24 cellular contexts compared by ENCODE assay signal in genomic region chr9:73053543-73053942, GRCh38.
DNase-seq lines count a peak whose midpoint lies in the region; ATAC-seq, FAIRE-seq and TF ChIP-seq lines count a peak whose summit lies in the region.
"Had no signal": no experiment of that assay in that cellular context is flagged by ENCODE, and none has a peak within 500 bp of the region (broad histone marks: within the 10 kb centered on the region; RNA-seq: fewer than 3 reads in every experiment).

No MANE protein-coding gene starts in this region.

- H3K9me1 ChIP-seq in K562 (ENCODE audit: control insufficient read depth, insufficient read depth, low read length) = no peaks in the 10 kb centered on the region

- FAIRE-seq in HepG2 (lab: Jason Lieb, UNC) (no peak), K562 (lab: Jason Lieb, UNC) (no peak)
- FAIRE-seq: A204.1, GM12891, GM18507 had no signal

- H4K20me1 ChIP-seq in HepG2 (ENCODE audit: insufficient read depth, low read length) (no peaks in the 10 kb centered on the region), K562 (replicated peaks; ENCODE audit: control insufficient read depth, insufficient read depth, low read length) (no peaks in the 10 kb centered on the region)

- BruUV-seq in HepG2 (replicated peaks; lab: Mats Ljungman, UMichigan) (no TSS peak), K562 (replicated peaks; lab: Mats Ljungman, UMichigan) (no TSS peak)

- H3K27me3 ChIP-seq in liver (ENCODE audit: control insufficient read depth in 4 of 4, insufficient read depth in 4 of 4, low read length in 3 of 4) (no peaks in the 10 kb centered on the region), HepG2 (ENCODE audit: control insufficient read depth in 1 of 2, insufficient read depth in 2 of 2, low read length in 2 of 2) (no peaks in the 10 kb centered on the region), K562 (ENCODE audit: control insufficient read depth in 2 of 2, insufficient read depth in 2 of 2, low read length in 2 of 2) (no peaks in the 10 kb centered on the region), right lobe of liver (no peaks in the 10 kb centered on the region)
- H3K27me3 ChIP-seq: BE2C had no signal

- CTCF ChIA-PET in HepG2 (lab: Yijun Ruan, JAX; ENCODE audit: low intra/inter-chr PET ratio, low total read pairs) (no interaction called here), K562 (lab: Yijun Ruan, JAX; ENCODE audit: low intra/inter-chr PET ratio) (no interaction called here)

- no peaks in the 10 kb centered on the region for H3K9me3 ChIP-seq in liver (ENCODE audit: control insufficient read depth in 4 of 4, low read length in 3 of 4)
- no peaks in the 10 kb centered on the region for H3K9me3 ChIP-seq in HepG2 (ENCODE audit: low read length)
- no peaks in the 10 kb centered on the region for H3K9me3 ChIP-seq in K562 (replicated peaks; ENCODE audit: control insufficient read depth, insufficient read depth, low read depth, low read length)
- no peaks in the 10 kb centered on the region for H3K9me3 ChIP-seq in right lobe of liver
- H3K9me3 ChIP-seq: BE2C had no signal

- TF ChIP-seq CTCF in liver (IDR thresholded peaks at IDR 0.05; ENCODE audit: low read depth, low read length, missing input control) (no peak), HepG2 (CRISPR knock-in tag; IDR thresholded peaks at IDR 0.05) (no peak), K562 (IDR thresholded peaks at IDR 0.05 in 2 of 3, conservative IDR thresholded peaks at IDR 0.05 in 1 of 3; ENCODE audit: insufficient read depth in 2 of 3, low read depth in 1 of 3, low read length in 3 of 3) (no peak), right lobe of liver (IDR thresholded peaks at IDR 0.05) (no peak)

- intact Hi-C loops in HepG2 (cut with micrococcal nuclease; ENCODE audit: unreplicated experiment) (no loop called here), K562 (cut with micrococcal nuclease) (no loop called here), right lobe of liver (cut with DNase I) (no loop called here)

- H3K4me2 ChIP-seq in HepG2 (ENCODE audit: low read depth, low read length) (no peak overlapping the region), K562 (ENCODE audit: insufficient read depth, low read length) (no peak overlapping the region)

- TF ChIP-seq EP300 in HepG2 (IDR thresholded peaks at IDR 0.05; ENCODE audit: low read depth in 2 of 2, low read length in 2 of 2) (no peak), HepG2 (CRISPR knock-in tag; IDR thresholded peaks at IDR 0.05; ENCODE audit: borderline replicate concordance) (no peak), K562 (IDR thresholded peaks at IDR 0.05; ENCODE audit: low read length) (no peak)

- TF ChIP-seq RAD21 in liver (IDR thresholded peaks at IDR 0.05) (peak in 1 of 2 donors; percentile 8), HepG2 (CRISPR knock-in tag; IDR thresholded peaks at IDR 0.05) (no peak), K562 (CRISPR knock-in tag; conservative IDR thresholded peaks at IDR 0.05 in 1 of 2, IDR thresholded peaks at IDR 0.05 in 1 of 2) (no peak)

- H3K36me3 ChIP-seq in liver (ENCODE audit: control insufficient read depth in 4 of 4, insufficient read depth in 3 of 4, low read depth in 1 of 4, low read length in 3 of 4) (no peaks in the 10 kb centered on the region), HepG2 (replicated peaks in 1 of 2; ENCODE audit: control insufficient read depth in 1 of 2, insufficient read depth in 2 of 2, low read length in 2 of 2) (no peaks in the 10 kb centered on the region), K562 (ENCODE audit: control insufficient read depth, insufficient read depth, low read length) (no peaks in the 10 kb centered on the region), right lobe of liver (no peaks in the 10 kb centered on the region)
- H3K36me3 ChIP-seq: BE2C had no signal

- H3K27ac ChIP-seq in liver (ENCODE audit: low read depth in 1 of 2, low read length in 2 of 2) = no peak overlapping the region
- no peak overlapping the region for H3K27ac ChIP-seq in HepG2 (ENCODE audit: extremely low read length, insufficient read depth, low read length)
- no peak overlapping the region for H3K27ac ChIP-seq in K562 (ENCODE audit: extremely low read depth, low read depth, low read length)
- H3K27ac ChIP-seq in right lobe of liver = peak overlapping the region in 1 of 3 donors; percentile 38
- no peak overlapping the region for H3K27ac ChIP-seq in caudate nucleus (ENCODE audit: low read depth, low read length)
- H3K27ac ChIP-seq: 22Rv1 had no signal

- H3K4me3 ChIP-seq in liver (ENCODE audit: low read depth in 1 of 3, low read length in 3 of 3) = no peak overlapping the region
- no peak overlapping the region for H3K4me3 ChIP-seq in HepG2 (replicated peaks in 1 of 3; ENCODE audit: insufficient read depth in 1 of 3, low read depth in 2 of 3, low read length in 3 of 3)
- H3K4me3 ChIP-seq in K562 = no peak overlapping the region
- no peak overlapping the region for H3K4me3 ChIP-seq in right lobe of liver

- H3K9ac ChIP-seq in liver (ENCODE audit: low read depth in 1 of 2, low read length in 2 of 2) (no peak overlapping the region), HepG2 (ENCODE audit: insufficient read depth, low read depth, low read length) (no peak overlapping the region), K562 (ENCODE audit: insufficient read depth in 1 of 2, low read depth in 2 of 2, low read length in 2 of 2) (no peak overlapping the region)

- ATAC-seq in HepG2 (no peak), K562 (no peak), right lobe of liver (peak; percentile 60 to 72 (median 66))

- in situ Hi-C loops in HepG2 (cut with HindIII; ENCODE audit: extremely low pct_ligation_motif_present, low pct_unique_long_range_greater_than_20kb) = no loop called here
- in situ Hi-C loops in K562 (cut with MboI) = no loop called here

- H3K79me2 ChIP-seq in HepG2 (ENCODE audit: insufficient read depth, low read length) (no peaks in the 10 kb centered on the region), K562 (ENCODE audit: control insufficient read depth, insufficient read depth, low read length) (no peaks in the 10 kb centered on the region)

- H2AFZ ChIP-seq in HepG2 (ENCODE audit: low read length) (no peak overlapping the region), K562 (ENCODE audit: low read depth, low read length) (peak overlapping the region; percentile 51; the same call in 1 of the 2 replicates)

- POLR2A ChIA-PET in HepG2 (lab: Yijun Ruan, JAX) = no interaction called here
- POLR2A ChIA-PET in K562 (lab: Yijun Ruan, JAX) = interaction anchor here (0.6 kb wide), 2 partner anchors 14 to 19 kb away, joined by 3 to 4 read pairs; no protein-coding TSS in a partner anchor

- 36% methylated on average over 1 of the region's 1 CpG for WGBS in liver
- 9% methylated on average over 1 of the region's 1 CpG for WGBS in HepG2 (ENCODE audit: low lambda C conversion rate)
- WGBS in K562 (ENCODE audit: insufficient coverage, low coverage, missing lambda C conversion rate) = 57% methylated on average over 1 of the region's 1 CpG
- 24% methylated on average over 1 of the region's 1 CpG for WGBS in right lobe of liver (ENCODE audit: insufficient coverage, low coverage, low lambda C conversion rate, missing lambda C conversion rate)

- H3K4me1 ChIP-seq in liver (ENCODE audit: control insufficient read depth in 4 of 4, insufficient read depth in 4 of 4, low read length in 3 of 4) = peaks cover 5 to 23% (median 9%) of the 10 kb centered on the region in 4 donors
- peaks cover 7% of the 10 kb centered on the region for H3K4me1 ChIP-seq in HepG2 (ENCODE audit: insufficient read depth, low read length)
- no peaks in the 10 kb centered on the region; a peak in 1 of 5 replicates for H3K4me1 ChIP-seq in K562 (replicated peaks in 1 of 2; ENCODE audit: control insufficient read depth in 2 of 2, insufficient read depth in 2 of 2, low read length in 2 of 2)
- peaks cover 0 to 30% (median 12%) of the 10 kb centered on the region in 4 donors for H3K4me1 ChIP-seq in right lobe of liver
- H3K4me1 ChIP-seq: BE2C had no signal

- TF ChIP-seq POLR2A in HepG2 (IDR thresholded peaks at IDR 0.05; ENCODE audit: insufficient read depth in 1 of 2, low read depth in 2 of 2, low read length in 2 of 2) (no peak), K562 (conservative IDR thresholded peaks at IDR 0.05) (no peak), right lobe of liver (IDR thresholded peaks at IDR 0.05) (no peak)

- no peak for DNase-seq in HepG2 (ENCODE audit: low spot score)
- no peak for DNase-seq in K562 (ENCODE audit: extremely low read depth in 1 of 4, low spot score in 3 of 4)
- DNase-seq in right lobe of liver = no peak
- no peak for DNase-seq in central memory CD4-positive, alpha-beta T cell
- DNase-seq in caudate nucleus (lab: John Stamatoyannopoulos, UW) = no peak
- no peak for DNase-seq in activated gamma-delta T cell (lab: John Stamatoyannopoulos, UW)
- DNase-seq: ACHN; AML-193; BE2C; C1 segment of cervical spinal cord; Calu3; CD4-positive, alpha-beta memory T cell; COR-L47; DMS53; DMS79 treated with DMSO at 0.1 percent for 48 hours; GF-D8; GOT3; H7; HCEC 1CT had no signal

TF ChIP-seq in liver, 16 proteins besides CTCF, POLR2A, EP300 and RAD21 (continues in another document):
- TF ChIP-seq HNF4G (IDR thresholded peaks at IDR 0.05) = no peak
- TF ChIP-seq YY1 (IDR thresholded peaks at IDR 0.05) = peak; percentile 31

TF ChIP-seq in HepG2, 621 proteins besides CTCF, POLR2A, EP300 and RAD21 (continues in another document):
- TF ChIP-seq SRSF1 (optimal IDR thresholded peaks at IDR 0.05; ENCODE audit: low read depth, low read length) = no peak

TF ChIP-seq in K562, 482 proteins besides CTCF, POLR2A, EP300 and RAD21 (continues in another document):
- TF ChIP-seq ILF3 (IDR thresholded peaks at IDR 0.05; ENCODE audit: borderline replicate concordance) = no peak
- TF ChIP-seq ZNF583 (CRISPR knock-in tag; IDR thresholded peaks at IDR 0.05) = no peak
- no peak for TF ChIP-seq RBBP5 (IDR thresholded peaks at IDR 0.05; ENCODE audit: borderline replicate concordance, insufficient read depth, low read length, poor library complexity, severe bottlenecking)
- TF ChIP-seq NR2C1 (IDR thresholded peaks at IDR 0.05) = no peak
- no peak for TF ChIP-seq NR2C1 (tag; IDR thresholded peaks at IDR 0.05)
- no peak for TF ChIP-seq TGIF2 (CRISPR knock-in tag; IDR thresholded peaks at IDR 0.05)
- TF ChIP-seq ASH1L (IDR thresholded peaks at IDR 0.05; ENCODE audit: borderline replicate concordance, low read depth, partially characterized antibody) = no peak
- no peak for TF ChIP-seq NCOA6 (IDR thresholded peaks at IDR 0.05)
- TF ChIP-seq RNF2 (IDR thresholded peaks at IDR 0.05) = no peak
- no peak for TF ChIP-seq ZC3H4 (CRISPR knock-in tag; IDR thresholded peaks at IDR 0.05; ENCODE audit: borderline replicate concordance)
- TF ChIP-seq TAF1 (IDR thresholded peaks at IDR 0.05; ENCODE audit: control insufficient read depth, extremely low read depth, insufficient read depth, low read length, severe bottlenecking) = no peak
- no peak for TF ChIP-seq ETV5 (CRISPR knock-in tag; IDR thresholded peaks at IDR 0.05; ENCODE audit: low read depth)
- no peak for TF ChIP-seq ZKSCAN3 (CRISPR knock-in tag; IDR thresholded peaks at IDR 0.05)

Comparison
In these comparisons a context has a peak if more than half of its experiments do, and no peak if none do; other contexts are left out.
1. ATAC-seq: peak in right lobe of liver (4 of 4); none in HepG2 (single experiment) and K562 (single experiment).